In the genomic region with DNA sequence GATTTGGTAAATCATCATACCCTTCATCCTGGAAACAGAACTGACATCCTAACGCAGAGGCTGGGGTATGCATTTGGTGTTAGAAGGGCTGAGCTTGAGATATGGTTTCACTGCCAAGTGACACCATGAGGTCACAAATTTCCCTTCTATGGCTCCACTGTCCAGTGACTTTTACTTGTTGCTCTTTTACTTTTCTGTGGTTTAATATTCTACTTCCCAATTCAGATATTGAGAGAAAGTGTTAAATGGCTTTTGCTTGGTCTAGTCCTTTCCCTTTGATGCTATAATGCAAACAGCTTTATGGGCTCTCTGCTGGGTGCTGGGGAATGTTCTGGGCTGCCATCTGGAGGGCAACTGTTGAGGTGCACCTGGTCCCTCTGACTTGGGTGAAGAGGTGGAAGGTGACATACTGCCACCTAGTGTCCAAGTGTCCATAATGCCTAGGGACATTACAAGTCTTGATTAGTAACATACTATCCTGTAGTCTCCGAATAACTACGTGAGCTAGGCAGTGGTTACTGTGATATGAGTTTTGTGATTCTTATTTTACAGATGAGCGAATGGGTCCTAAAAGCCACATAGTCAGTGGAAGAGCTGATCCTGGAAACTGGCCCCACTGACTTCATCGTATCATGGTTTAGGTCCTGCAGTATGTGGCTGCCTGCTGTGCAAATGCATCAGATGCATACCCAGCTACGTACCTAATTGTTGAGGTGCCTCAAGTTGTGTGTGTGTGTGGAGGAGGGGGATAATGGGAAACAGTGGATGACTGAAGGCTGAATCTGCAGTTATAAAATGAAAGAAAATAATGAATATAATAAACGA, we compare ENCODE assay signal across 8 cellular contexts.
DNase-seq lines count a peak whose midpoint lies in the region; ATAC-seq and TF ChIP-seq lines count a peak whose summit lies in the region.

No MANE protein-coding gene starts in this region.

- H3K27me3 ChIP-seq in parathyroid adenoma (ENCODE audit: control insufficient read depth, insufficient read depth, low read length) (no peaks in the 10 kb centered on the region), upper lobe of right lung (peaks cover 12% of the 10 kb centered on the region)

- H3K9me3 ChIP-seq in parathyroid adenoma (ENCODE audit: control insufficient read depth, low read length): no peaks in the 10 kb centered on the region
- H3K9me3 ChIP-seq in upper lobe of right lung: no peaks in the 10 kb centered on the region

- no peak overlapping the region for H3K4me2 ChIP-seq in parathyroid adenoma (ENCODE audit: low read length)

- H3K4me1 ChIP-seq in parathyroid adenoma (no peaks in the 10 kb centered on the region), upper lobe of right lung (no peaks in the 10 kb centered on the region)

- H3K36me3 ChIP-seq in parathyroid adenoma (ENCODE audit: control insufficient read depth, insufficient read depth, low read length): no peaks in the 10 kb centered on the region
- no peaks in the 10 kb centered on the region for H3K36me3 ChIP-seq in upper lobe of right lung

- no peak overlapping the region for H3K4me3 ChIP-seq in parathyroid adenoma (ENCODE audit: low read depth, low read length)
- H3K4me3 ChIP-seq in upper lobe of right lung: no peak overlapping the region

- no peaks in the 10 kb centered on the region for H3K79me2 ChIP-seq in parathyroid adenoma

- TF ChIP-seq CTCF in GM10266 (IDR thresholded peaks at IDR 0.05; ENCODE audit: control insufficient read depth, insufficient read depth, low read depth, missing control alignments) (peak; percentile 99), parathyroid adenoma (IDR thresholded peaks at IDR 0.05) (peak; percentile 93), upper lobe of right lung (IDR thresholded peaks at IDR 0.05) (peak; percentile 99)

- H3K27ac ChIP-seq in parathyroid adenoma (no peak overlapping the region), upper lobe of right lung (no peak overlapping the region)

- no peak overlapping the region for H3K9ac ChIP-seq in parathyroid adenoma

- H2AFZ ChIP-seq in parathyroid adenoma: no peak overlapping the region

- intact Hi-C loops in upper lobe of right lung (cut with DNase I): no loop called here

- DNase-seq in GM10266 (ENCODE audit: extremely low spot score) (peak; percentile 67), NAMALWA (ENCODE audit: low spot score) (peak; percentile 94), SIG-M5 (lab: John Stamatoyannopoulos, UW) (peak; percentile 12), germinal center (ENCODE audit: low spot score) (peak; percentile 65), upper lobe of right lung (peak; percentile 88)
- DNase-seq in activated effector memory CD4-positive, alpha-beta T cell treated with Interleukin-2 at 50 U/mL for 16 hours: peak; percentile 68

- ATAC-seq in HG02571 (IDR thresholded peaks at IDR 0.05; ENCODE audit: unreplicated experiment): peak; percentile 90
- ATAC-seq in upper lobe of right lung: peak; percentile 100

Comparison
In these comparisons a context has a peak if more than half of its experiments do, and no peak if none do; other contexts are left out.
1. DNase-seq: peak in every context shown above with its lines; median percentile 94 in NAMALWA; 88 in upper lobe of right lung; 68 in activated effector memory CD4-positive, alpha-beta T cell treated with Interleukin-2 at 50 U/mL for 16 hours; 67 in GM10266; 65 in germinal center; 12 in SIG-M5.